In the genomic region with DNA sequence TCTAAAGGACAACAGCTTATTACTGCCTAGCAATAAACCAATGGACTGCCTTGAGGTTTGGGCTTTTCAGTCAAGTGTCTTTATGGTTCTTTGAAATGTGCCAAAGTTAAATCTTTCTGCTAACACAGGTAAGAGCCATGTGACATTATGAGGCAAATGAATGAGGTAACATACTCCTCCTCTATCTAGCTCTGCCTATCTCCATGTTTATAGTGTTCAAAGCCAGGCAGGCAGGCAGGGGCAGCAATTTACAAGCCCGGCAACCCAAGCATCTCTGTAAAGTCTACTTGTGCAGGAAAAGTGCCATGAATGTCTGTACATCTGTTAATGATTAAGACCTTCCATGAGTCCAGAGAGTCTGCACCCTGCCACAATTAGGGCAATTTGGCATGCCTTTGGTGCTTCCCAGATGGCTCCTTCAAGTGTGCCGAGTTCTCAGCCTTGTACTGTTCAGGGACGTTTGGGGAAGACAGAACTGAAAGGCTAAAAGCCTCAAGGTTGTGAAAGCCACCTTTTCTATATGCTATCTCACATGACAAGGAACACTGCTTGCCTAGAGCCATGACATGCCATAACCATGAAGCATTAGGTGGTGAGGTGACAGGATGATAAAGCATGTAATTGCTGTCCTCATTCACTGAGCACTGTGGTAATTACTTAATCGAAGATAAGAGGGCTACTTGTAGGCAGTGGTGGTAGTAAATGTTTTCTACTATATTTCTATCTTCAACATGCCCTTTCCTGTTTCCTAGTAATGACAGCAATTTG, we compare ENCODE assay signal across 17 cellular contexts. TPM values are rescaled to one million over a fixed set of nuclear protein-coding genes. Genes with fewer than 3 reads are reported as not detected.
DNase-seq lines count a peak whose midpoint lies in the region; ATAC-seq, FAIRE-seq and TF ChIP-seq lines count a peak whose summit lies in the region.
"Had no signal": no experiment of that assay in that cellular context is flagged by ENCODE, and none has a peak within 500 bp of the region (broad histone marks: within the 10 kb centered on the region; RNA-seq: fewer than 3 reads in every experiment).

No MANE protein-coding gene starts in this region.

- no peak overlapping the region for H3K27ac ChIP-seq in lower lobe of right lung
- H3K27ac ChIP-seq: parathyroid adenoma, stomach had no signal

- ATAC-seq in left colon (peak; percentile 94), lower lobe of right lung (no peak)
- ATAC-seq: activated T-cell treated with anti-CD3 and anti-CD28 coated beads, Interleukin-2, amount 50 U/mL, for 72 hours had no signal

- FAIRE-seq in bronchial epithelial cell (lab: Jason Lieb, UNC): no peak

- no peak for TF ChIP-seq CTCF in bronchial epithelial cell (IDR thresholded peaks at IDR 0.05; ENCODE audit: insufficient read depth, low read length, severe bottlenecking)
- TF ChIP-seq CTCF in lower lobe of right lung (IDR thresholded peaks at IDR 0.05): no peak

- intact Hi-C loops in left colon (cut with DNase I, micrococcal nuclease) (no loop called here), lower lobe of right lung (cut with DNase I) (no loop called here)

- H3K4me3 ChIP-seq in bronchial epithelial cell (ENCODE audit: low read depth, low read length) (no peak overlapping the region), lower lobe of right lung (no peak overlapping the region)
- H3K4me3 ChIP-seq: stomach had no signal

- no peaks in the 10 kb centered on the region for H3K27me3 ChIP-seq in bronchial epithelial cell (ENCODE audit: control insufficient read depth, insufficient read depth, low read length)
- no peaks in the 10 kb centered on the region for H3K27me3 ChIP-seq in lower lobe of right lung (ENCODE audit: low read depth)
- H3K27me3 ChIP-seq: stomach had no signal

- no peaks in the 10 kb centered on the region for H3K9me3 ChIP-seq in lower lobe of right lung
- H3K9me3 ChIP-seq: stomach had no signal

- peak; percentile 2 for DNase-seq in ACHN
- peak; percentile 28 for DNase-seq in EL
- peak; percentile 18 for DNase-seq in bronchial epithelial cell (ENCODE audit: low read depth)
- peak in 1 of 2 donors; percentile 11 for DNase-seq in left colon
- no peak for DNase-seq in lower lobe of right lung
- DNase-seq in activated CD8-positive, alpha-beta memory T cell treated with anti-CD3 and anti-CD28 coated beads for 24 hours: no peak
- no peak for DNase-seq in ecto neural progenitor cell (ENCODE audit: low spot score)
- DNase-seq in foreskin melanocyte: no peak
- DNase-seq: activated CD4-positive, alpha-beta T cell treated with anti-CD3 and anti-CD28 coated beads, Interleukin-2, amount 50 U/mL, for 48 hours; activated T-cell treated with anti-CD3 and anti-CD28 coated beads, Interleukin-2, amount 50 U/mL, for 72 hours; amniotic stem cell; cerebellar nuclear complex; HFFc6; NCI-H345; stimulated activated CD4-positive, alpha-beta T cell treated with anti-CD3 and anti-CD28 coated beads, Interleukin-12 subunit alpha, Interleukin-12 subunit beta, amount 100 ng/mL, for 4 hours; stomach had no signal

- H3K36me3 ChIP-seq in bronchial epithelial cell (ENCODE audit: control insufficient read depth, insufficient read depth, low read length) (no peaks in the 10 kb centered on the region), lower lobe of right lung (no peaks in the 10 kb centered on the region)
- H3K36me3 ChIP-seq: stomach had no signal

- no peaks in the 10 kb centered on the region for H3K4me1 ChIP-seq in lower lobe of right lung
- H3K4me1 ChIP-seq: parathyroid adenoma, stomach had no signal

- in situ Hi-C loops in ACHN (cut with HindIII; ENCODE audit: low pct_ligation_motif_present, low pct_unique_long_range_greater_than_20kb, low sequenced_read_pairs): no loop called here

RNA-seq across cellular contexts. Expression of a gene that starts 41.4 kb away (rescaled TPM):
- total RNA-seq in bronchial epithelial cell (10.5 and 13.8 TPM in 2 replicates), left colon (10 to 100 TPM; 39.6 to 49.2 TPM), lower lobe of right lung (55.5 TPM)

Comparison
In these comparisons a context has a peak if more than half of its experiments do, and no peak if none do; other contexts are left out.
1. DNase-seq: peak in ACHN (single experiment), EL (single experiment) and bronchial epithelial cell (single experiment); none in lower lobe of right lung (single experiment), activated CD8-positive, alpha-beta memory T cell treated with anti-CD3 and anti-CD28 coated beads for 24 hours (single experiment), ecto neural progenitor cell (single experiment) and foreskin melanocyte (single experiment).